Comparison of ENCODE assay signal across 18 cellular contexts in genomic region chr2:1414121-1414520, GRCh38. TPM values are rescaled to one million over a fixed set of nuclear protein-coding genes. Genes with fewer than 3 reads are reported as not detected.
DNase-seq lines count a peak whose midpoint lies in the region; ATAC-seq, FAIRE-seq and TF ChIP-seq lines count a peak whose summit lies in the region.
"Had no signal": no experiment of that assay in that cellular context is flagged by ENCODE, and none has a peak within 500 bp of the region (broad histone marks: within the 10 kb centered on the region; RNA-seq: fewer than 3 reads in every experiment).

No MANE protein-coding gene starts in this region.

- no peak overlapping the region for H2BK12ac ChIP-seq in H1 (ENCODE audit: low read depth, low read length)

- H2AK5ac ChIP-seq in H1 (ENCODE audit: low read depth, low read length), result no peak overlapping the region

- no peak overlapping the region for H3K18ac ChIP-seq in H1 (ENCODE audit: extremely low read depth, low read length)

- H3K36me3 ChIP-seq in H7 (replicated peaks; ENCODE audit: control insufficient read depth, insufficient read depth, low read length), result no peaks in the 10 kb centered on the region
- H3K36me3 ChIP-seq in H1 (ENCODE audit: control insufficient read depth in 2 of 4, insufficient read depth in 4 of 4, low read length in 3 of 4), result no peaks in the 10 kb centered on the region
- no peaks in the 10 kb centered on the region for H3K36me3 ChIP-seq in spleen
- H3K36me3 ChIP-seq: BLaER1 treated with 17β-estradiol and CSF1 and Interleukin-3, amounts not matched to agents 10 nM and 100 nM; HAP-1 had no signal

- H2BK20ac ChIP-seq in H1 (ENCODE audit: low read length), result no peak overlapping the region

- no peaks in the 10 kb centered on the region; a peak in 2 of 7 replicates for H3K4me1 ChIP-seq in H1 (replicated peaks in 1 of 4; ENCODE audit: control insufficient read depth in 3 of 4, insufficient read depth in 4 of 4, low read length in 3 of 4)
- H3K4me1 ChIP-seq in spleen, result peaks cover 0 to 8% (median 0%) of the 10 kb centered on the region in 6 donors
- H3K4me1 ChIP-seq: HAP-1 had no signal

- no peak for FAIRE-seq in H1 (lab: Jason Lieb, UNC)
- FAIRE-seq: GM12878 had no signal

- POLR2A ChIA-PET in H1 (lab: Charles Lee; ENCODE audit: partially characterized antibody), result no interaction called here

- TF ChIP-seq CTCF in H1 (IDR thresholded peaks at IDR 0.05; ENCODE audit: control extremely low read depth in 1 of 3, insufficient read depth in 1 of 3, low read depth in 1 of 3, low read length in 3 of 3) (peak in 2 of 3 experiments; percentile 11 to 15; a peak in 2 of 4 replicates), nephron progenitor cell (IDR thresholded peaks at IDR 0.05) (no peak), spleen (IDR thresholded peaks at IDR 0.05 in 8 of 11, conservative IDR thresholded peaks at IDR 0.05 in 3 of 11) (no peak), dorsolateral prefrontal cortex (IDR thresholded peaks at IDR 0.05 in 54 of 56, conservative IDR thresholded peaks at IDR 0.05 in 2 of 56; ENCODE audit: low read depth in 1 of 56, partially characterized antibody in 56 of 56) (no peak)

- no peak overlapping the region for H2BK5ac ChIP-seq in H1 (ENCODE audit: low read depth, low read length)

- H3K4ac ChIP-seq in H1 (replicated peaks; ENCODE audit: insufficient read length, low read depth, low read length), result no peak overlapping the region

- CTCF ChIA-PET in H1 (lab: Charles Lee; ENCODE audit: partially characterized antibody), result interaction anchor here (0.6 kb wide), 1 partner anchor 921 kb away, joined by 4 read pairs; no protein-coding TSS in a partner anchor
- CTCF ChIA-PET in activated naive CD4-positive, alpha-beta T cell treated with anti-CD3 and anti-CD28 coated beads, Interleukin-2, amount 10 ng/mL, durations not matched to agents 7 days and 5 days (lab: Charles Lee), result no interaction called here

- H3K27ac Mint-ChIP-seq in nephron progenitor cell, result peak overlapping the region; percentile 97
- H3K27ac Mint-ChIP-seq in activated naive CD4-positive, alpha-beta T cell treated with anti-CD3 and anti-CD28 coated beads, Interleukin-2, amount 10 ng/mL, durations not matched to agents 7 days and 5 days, result no peak overlapping the region
- H3K27ac Mint-ChIP-seq: CD4-positive, alpha-beta T cell; HFFc6 had no signal

- H3K36me3 Mint-ChIP-seq in nephron progenitor cell (ENCODE audit: low read depth), result no peaks in the 10 kb centered on the region
- H3K36me3 Mint-ChIP-seq in activated naive CD4-positive, alpha-beta T cell treated with anti-CD3 and anti-CD28 coated beads, Interleukin-2, amount 10 ng/mL, durations not matched to agents 7 days and 5 days, result no peaks in the 10 kb centered on the region

- no peak overlapping the region for H3K27ac ChIP-seq in H1 (ENCODE audit: low read depth, low read length)
- peak overlapping the region in 7 of 8 donors; percentile 38 to 79 (median 68) for H3K27ac ChIP-seq in spleen
- no peak overlapping the region for H3K27ac ChIP-seq in dorsolateral prefrontal cortex
- H3K27ac ChIP-seq: BLaER1 treated with 17β-estradiol and CSF1 and Interleukin-3, amounts not matched to agents 10 nM and 100 nM; GM23248 had no signal

- H3K9me3 ChIP-seq in H1 (ENCODE audit: insufficient read depth in 2 of 2, low read depth in 1 of 2, low read length in 1 of 2) (no peaks in the 10 kb centered on the region), spleen (no peaks in the 10 kb centered on the region)
- H3K9me3 ChIP-seq: BLaER1 treated with 17β-estradiol and CSF1 and Interleukin-3, amounts not matched to agents 10 nM and 100 nM; HAP-1 had no signal

- H3K4me3 ChIP-seq in H7 (ENCODE audit: insufficient read depth, low read depth, low read length), result no peak overlapping the region
- no peak overlapping the region for H3K4me3 ChIP-seq in H1 (ENCODE audit: extremely low read depth in 1 of 4, insufficient read depth in 2 of 4, low read depth in 3 of 4, low read length in 4 of 4)
- H3K4me3 ChIP-seq in spleen, result peak overlapping the region; percentile 6 to 59 (median 32)
- no peak overlapping the region for H3K4me3 ChIP-seq in dorsolateral prefrontal cortex
- H3K4me3 ChIP-seq: BLaER1 treated with 17β-estradiol and CSF1 and Interleukin-3, amounts not matched to agents 10 nM and 100 nM; GM12878; GM23248; HAP-1 had no signal

- 80% methylated on average over 13 of the region's 13 CpGs; no CpG with 5 or more reads in 1 of the 2 experiments for WGBS in H1 (ENCODE audit: extremely low coverage in 1 of 2, insufficient coverage in 1 of 2, insufficient read length in 1 of 2, insufficient replicate concordance in 2 of 2, low coverage in 1 of 2, low lambda C conversion rate in 2 of 2, missing lambda C conversion rate in 1 of 2), 2 experiments
- WGBS in spleen, 5 donors, result 67 to 79% (median 71%) methylated on average over 13 of the region's 13 CpGs

- peaks cover 42% of the 10 kb centered on the region for H3K4me1 Mint-ChIP-seq in nephron progenitor cell
- no peaks in the 10 kb centered on the region for H3K4me1 Mint-ChIP-seq in activated naive CD4-positive, alpha-beta T cell treated with anti-CD3 and anti-CD28 coated beads, Interleukin-2, amount 10 ng/mL, durations not matched to agents 7 days and 5 days

- no peak for ATAC-seq in HG02938 (IDR thresholded peaks at IDR 0.05; ENCODE audit: unreplicated experiment)
- ATAC-seq: GM12878 had no signal

- no peaks in the 10 kb centered on the region for H3K23me2 ChIP-seq in H1 (ENCODE audit: low read depth, low read length)

- intact Hi-C loops in spleen (cut with DNase I; ENCODE audit: low total_unique reads), result no loop called here
- intact Hi-C loops in dorsolateral prefrontal cortex (cut with DNase I), result no loop called here

- H4K91ac ChIP-seq in H1 (replicated peaks; ENCODE audit: insufficient read length, low read length), result no peak overlapping the region

- TF ChIP-seq POLR2A in H1 (IDR thresholded peaks at IDR 0.05; ENCODE audit: control extremely low read depth in 1 of 2, low read depth in 2 of 2, low read length in 2 of 2) (no peak), spleen (IDR thresholded peaks at IDR 0.05) (peak in 1 of 3 donors; percentile 44)

- DNase-seq in H7 (peak; percentile 63), H1 (ENCODE audit: low read depth in 1 of 2, low spot score in 2 of 2) (peak in 1 of 2 experiments; percentile 43), nephron progenitor cell (peak; percentile 49), spleen (no peak), dorsolateral prefrontal cortex (no peak)
- DNase-seq in activated naive CD4-positive, alpha-beta T cell treated with anti-CD3 and anti-CD28 coated beads, Interleukin-2, amount 10 ng/mL, durations not matched to agents 7 days and 5 days, result no peak
- DNase-seq: ACHN; Calu3; CD4-positive, alpha-beta T cell; DMS79; GM23248; HFFc6 had no signal

- no peak overlapping the region for H3K56ac ChIP-seq in H1 (replicated peaks; ENCODE audit: insufficient read length, low read depth, low read length)

- H3K27me3 ChIP-seq in H7 (ENCODE audit: control insufficient read depth, insufficient read depth, low read length) (no peaks in the 10 kb centered on the region), H1 (replicated peaks in 1 of 4; ENCODE audit: control insufficient read depth in 3 of 4, extremely low read depth in 1 of 4, insufficient read depth in 3 of 4, low read length in 3 of 4) (peaks cover 0 to 5% (median 2%) of the 10 kb centered on the region in 4 experiments; a peak in 3 of 7 replicates), spleen (replicated peaks in 1 of 7) (no peaks in the 10 kb centered on the region), dorsolateral prefrontal cortex (peaks cover 0 to 6% (median 0%) of the 10 kb centered on the region in 45 donors)

- peaks cover 9% of the 10 kb centered on the region for H3K9me3 Mint-ChIP-seq in nephron progenitor cell
- H3K9me3 Mint-ChIP-seq in activated naive CD4-positive, alpha-beta T cell treated with anti-CD3 and anti-CD28 coated beads, Interleukin-2, amount 10 ng/mL, durations not matched to agents 7 days and 5 days, result no peaks in the 10 kb centered on the region
- H3K9me3 Mint-ChIP-seq: CD4-positive, alpha-beta T cell had no signal

- H3K79me2 ChIP-seq in H1 (ENCODE audit: control insufficient read depth in 1 of 2, insufficient read depth in 2 of 2, low read length in 2 of 2), result no peaks in the 10 kb centered on the region

- H4K20me1 ChIP-seq in H1 (replicated peaks in 1 of 2; ENCODE audit: control insufficient read depth in 1 of 2, insufficient read depth in 2 of 2, low read length in 2 of 2), result no peaks in the 10 kb centered on the region
- H4K20me1 ChIP-seq: BLaER1 treated with 17β-estradiol and CSF1 and Interleukin-3, amounts not matched to agents 10 nM and 100 nM had no signal

- H3K14ac ChIP-seq in H1 (ENCODE audit: insufficient read length), result no peak overlapping the region

- no peaks in the 10 kb centered on the region for H3K79me1 ChIP-seq in H1 (ENCODE audit: low read depth, low read length)

- H4K5ac ChIP-seq in H1 (ENCODE audit: insufficient read length, low read depth, low read length), result no peak overlapping the region

- H3K9ac ChIP-seq in H1 (replicated peaks in 1 of 4; ENCODE audit: extremely low read depth in 1 of 4, low read depth in 3 of 4, low read length in 3 of 4), result no peak overlapping the region
- H3K9ac ChIP-seq: BLaER1 treated with 17β-estradiol and CSF1 and Interleukin-3, amounts not matched to agents 10 nM and 100 nM; GM23248 had no signal

- H3K23ac ChIP-seq in H1 (ENCODE audit: insufficient read length), result no peak overlapping the region

- no peak overlapping the region for H2AFZ ChIP-seq in H1 (ENCODE audit: low read length)
- H2AFZ ChIP-seq: GM23248 had no signal

- no peak for TF ChIP-seq EP300 in H1 (IDR thresholded peaks at IDR 0.05; ENCODE audit: borderline replicate concordance in 1 of 2, low read depth in 2 of 2, low read length in 2 of 2)

- peaks cover 19% of the 10 kb centered on the region for H3K27me3 Mint-ChIP-seq in nephron progenitor cell (ENCODE audit: low read depth, poor library complexity)
- peaks cover 3% of the 10 kb centered on the region for H3K27me3 Mint-ChIP-seq in activated naive CD4-positive, alpha-beta T cell treated with anti-CD3 and anti-CD28 coated beads, Interleukin-2, amount 10 ng/mL, durations not matched to agents 7 days and 5 days
- H3K27me3 Mint-ChIP-seq: CD4-positive, alpha-beta T cell had no signal

- H3K4me3 Mint-ChIP-seq in nephron progenitor cell, result peak overlapping the region; percentile 41
- no peak overlapping the region for H3K4me3 Mint-ChIP-seq in activated naive CD4-positive, alpha-beta T cell treated with anti-CD3 and anti-CD28 coated beads, Interleukin-2, amount 10 ng/mL, durations not matched to agents 7 days and 5 days
- H3K4me3 Mint-ChIP-seq: CD4-positive, alpha-beta T cell; HFFc6 had no signal

- no peak overlapping the region for H2BK15ac ChIP-seq in H1 (ENCODE audit: low read length)

- no peak overlapping the region for H2BK120ac ChIP-seq in H1 (replicated peaks; ENCODE audit: low read depth, low read length)

- no peak overlapping the region for H4K8ac ChIP-seq in H1 (ENCODE audit: extremely low read depth, insufficient read depth, low read length)

- peak; percentile 33 to 51 for TF ChIP-seq RAD21 in H1 (IDR thresholded peaks at IDR 0.05 in 1 of 2, conservative IDR thresholded peaks at IDR 0.05 in 1 of 2; ENCODE audit: low read depth in 2 of 2, low read length in 2 of 2)

- H3K4me2 ChIP-seq in H1 (ENCODE audit: insufficient read depth in 1 of 2, low read depth in 2 of 2, low read length in 2 of 2), result no peak overlapping the region
- H3K4me2 ChIP-seq: BLaER1 treated with 17β-estradiol and CSF1 and Interleukin-3, amounts not matched to agents 10 nM and 100 nM had no signal

RNA-seq across cellular contexts. Expression of gene TPO, which starts 0.9 kb away (rescaled TPM):
- total RNA-seq in H7 (2014; rRNA removed; shearing (Covaris generic)), result not detected in 2 replicates
- total RNA-seq in H1 (2021; fragmentation: NEBNext Ultra II Directional; extraction: Animal tissue kit (Norgen Biotek cat#: 25700)), result not detected in 2 replicates
- polyA plus RNA-seq in H1 (2011; rRNA removed) (not detected in 2 replicates), spleen (10 to 100 TPM; 14.4 to 35.2 (median 24.2) TPM)
- not detected for polyA plus RNA-seq in H1 (2011; cell fraction: cytosol; rRNA removed)
- polyA plus RNA-seq in H1 (2011; cell fraction: nucleus; rRNA removed), result not detected
- 0.46 to 0.85 TPM (median 0.62 TPM) in 4 replicates for polyA plus RNA-seq in H1 (2012, experiment 1 of 2)
- polyA plus RNA-seq in H1 (2012, experiment 2 of 2), result 0.10 TPM
- not detected for polyA plus RNA-seq in H1 (2013, experiment 1 of 2)
- not detected for polyA plus RNA-seq in H1 (2013, experiment 2 of 2)
- polyA minus RNA-seq in H1 (2011; rRNA and poly(A)+ RNA removed), result not detected in 2 replicates
- polyA minus RNA-seq in H1 (2011; cell fraction: cytosol; rRNA and poly(A)+ RNA removed), result not detected
- not detected for polyA minus RNA-seq in H1 (2011; cell fraction: nucleus; rRNA and poly(A)+ RNA removed)
- total RNA-seq in spleen (100 to 1,000 TPM in 1 of 7 donors, 10 to 100 TPM in 6; 43.4 to 127 (median 57.9) TPM), dorsolateral prefrontal cortex (1 to 10 TPM in 15 of 120 experiments, under 1 TPM in 56, not detected in 49; 0.08 to 2.5 (median 0.59) TPM)
- total RNA-seq: A172, Calu3, G401, GM12878, GM23248, HFFc6 had no signal
- polyA plus RNA-seq: GM23248 had no signal

Comparison
In these comparisons a context has a peak if more than half of its experiments do, and no peak if none do; other contexts are left out.
1. DNase-seq: peak in H7 (single experiment) and nephron progenitor cell (single experiment); none in spleen (single experiment), dorsolateral prefrontal cortex (0 of 10) and activated naive CD4-positive, alpha-beta T cell treated with anti-CD3 and anti-CD28 coated beads, Interleukin-2, amount 10 ng/mL, durations not matched to agents 7 days and 5 days (single experiment).
2. H3K4me3 ChIP-seq: peak in spleen (8 of 8); none in H7 (single experiment), H1 (0 of 4) and dorsolateral prefrontal cortex (0 of 59).
3. H3K27ac ChIP-seq: peak in spleen (7 of 8); none in H1 (single experiment) and dorsolateral prefrontal cortex (0 of 59).
4. CTCF ChIP-seq: peak in H1 (2 of 3); none in nephron progenitor cell (single experiment), spleen (0 of 11) and dorsolateral prefrontal cortex (0 of 56).
5. RNA of gene TPO, which starts 0.9 kb away (total RNA-seq): 43.4 to 127 TPM in spleen; 0.08 to 2.5 TPM in dorsolateral prefrontal cortex, not detected in H7 and not detected in H1; every median in the first group is over 10 times any median in the second.